In genomic region chr17:55264640-55265298, GRCh38 we compare ENCODE assay signal across 1 cellular context.
TF ChIP-seq lines count a peak whose summit lies in the region.

Gene HLF, plus strand, starts transcription at chr17:55264960. Its CDS starts 525 bp downstream, at chr17:55265485.

TF ChIP-seq in HepG2, 621 proteins besides CTCF, POLR2A, EP300 and RAD21 (continued from another document and continues in another):
- TF ChIP-seq ZBTB25 (CRISPR knock-in tag; IDR thresholded peaks at IDR 0.05) (peak; percentile 16; the same call in 1 of the 2 replicates), ZNF136 (CRISPR knock-in tag; IDR thresholded peaks at IDR 0.05; ENCODE audit: low read depth) (no peak), GZF1 (CRISPR knock-in tag; IDR thresholded peaks at IDR 0.05) (no peak), POLR2AphosphoS2 (IDR thresholded peaks at IDR 0.05; ENCODE audit: low read depth, low read length) (no peak), MBNL3 (CRISPR knock-in tag; conservative IDR thresholded peaks at IDR 0.05) (no peak), U2AF2 (IDR thresholded peaks at IDR 0.05; ENCODE audit: low read depth, low read length) (no peak), KLF12 (CRISPR knock-in tag; IDR thresholded peaks at IDR 0.05; ENCODE audit: borderline replicate concordance) (0 out of 2 replicates have a peak, but pooled peaks have one; percentile 70), PHF21A (CRISPR knock-in tag; IDR thresholded peaks at IDR 0.05) (no peak; the same call in 1 of the 2 replicates), MED13 (CRISPR knock-in tag; IDR thresholded peaks at IDR 0.05) (no peak), KLF6 (CRISPR knock-in tag; IDR thresholded peaks at IDR 0.05) (peak; percentile 71; the same call in 1 of the 2 replicates), ZFP1 (CRISPR knock-in tag; IDR thresholded peaks at IDR 0.05) (no peak), NFYC (CRISPR knock-in tag; IDR thresholded peaks at IDR 0.05) (no peak), ZNF253 (CRISPR knock-in tag; IDR thresholded peaks at IDR 0.05; ENCODE audit: borderline replicate concordance) (0 out of 2 replicates have a peak, but pooled peaks have one; percentile 27), DZIP1 (CRISPR knock-in tag; IDR thresholded peaks at IDR 0.05) (no peak; the same call in 1 of the 2 replicates), BATF2 (CRISPR knock-in tag; IDR thresholded peaks at IDR 0.05) (no peak), ZNF772 (CRISPR knock-in tag; IDR thresholded peaks at IDR 0.05) (no peak; the same call in 1 of the 2 replicates), YY1 (IDR thresholded peaks at IDR 0.05; ENCODE audit: insufficient read depth, insufficient replicate concordance, low read depth, low read length) (peak; percentile 87), JUNB (CRISPR knock-in tag; IDR thresholded peaks at IDR 0.05; ENCODE audit: borderline replicate concordance) (no peak), ZNF543 (CRISPR knock-in tag; IDR thresholded peaks at IDR 0.05) (no peak), ZNF484 (CRISPR knock-in tag; IDR thresholded peaks at IDR 0.05; ENCODE audit: borderline replicate concordance, low read depth) (no peak), HNRNPUL1 (IDR thresholded peaks at IDR 0.05; ENCODE audit: low read depth, low read length) (no peak), SAP130 (CRISPR knock-in tag; IDR thresholded peaks at IDR 0.05; ENCODE audit: low read depth) (peak; percentile 91), ZNF616 (CRISPR knock-in tag; IDR thresholded peaks at IDR 0.05; ENCODE audit: low read depth) (0 out of 2 replicates have a peak, but pooled peaks have one; percentile 42), ZFX (CRISPR knock-in tag; IDR thresholded peaks at IDR 0.05; ENCODE audit: low read depth) (peak; percentile 64), ZNF407 (CRISPR knock-in tag; IDR thresholded peaks at IDR 0.05; ENCODE audit: not compliant biosample characterization) (no peak), HNF1A (IDR thresholded peaks at IDR 0.05; ENCODE audit: low read depth) (no peak), HNF1A (CRISPR knock-in tag; IDR thresholded peaks at IDR 0.05; ENCODE audit: borderline replicate concordance) (peak; percentile 47; the same call in 1 of the 2 replicates), SALL2 (CRISPR knock-in tag; IDR thresholded peaks at IDR 0.05) (peak; percentile 81), ZBTB21 (CRISPR knock-in tag; IDR thresholded peaks at IDR 0.05) (no peak), RNF2 (conservative IDR thresholded peaks at IDR 0.05; ENCODE audit: low read depth) (peak; percentile 87), CENPX (CRISPR knock-in tag; IDR thresholded peaks at IDR 0.05) (no peak), MYNN (CRISPR knock-in tag; IDR thresholded peaks at IDR 0.05; ENCODE audit: low read depth) (no peak), NFRKB (IDR thresholded peaks at IDR 0.05) (no peak), NFIB (CRISPR knock-in tag; IDR thresholded peaks at IDR 0.05; ENCODE audit: borderline replicate concordance) (no peak), SATB2 (CRISPR knock-in tag; IDR thresholded peaks at IDR 0.05) (no peak), HHEX (CRISPR knock-in tag; IDR thresholded peaks at IDR 0.05) (no peak), HOXA3 (CRISPR knock-in tag; IDR thresholded peaks at IDR 0.05) (peak; percentile 95), BCL6 (CRISPR knock-in tag; IDR thresholded peaks at IDR 0.05) (no peak), EHMT2 (IDR thresholded peaks at IDR 0.05; ENCODE audit: borderline replicate concordance, low read depth, low read length) (no peak), ZBTB38 (CRISPR knock-in tag; IDR thresholded peaks at IDR 0.05) (peak; percentile 61; the same call in 1 of the 2 replicates), REXO4 (CRISPR knock-in tag; IDR thresholded peaks at IDR 0.05; ENCODE audit: borderline replicate concordance) (no peak), TERF1 (CRISPR knock-in tag; IDR thresholded peaks at IDR 0.05) (no peak), ATM (IDR thresholded peaks at IDR 0.05; ENCODE audit: borderline replicate concordance) (no peak)
